In genomic region chr6:125048274-125048673, GRCh38 we compare ENCODE assay signal across 16 cellular contexts.
DNase-seq lines count a peak whose midpoint lies in the region; ATAC-seq, FAIRE-seq and TF ChIP-seq lines count a peak whose summit lies in the region.
"Had no signal": no experiment of that assay in that cellular context is flagged by ENCODE, and none has a peak within 500 bp of the region (broad histone marks: within the 10 kb centered on the region; RNA-seq: fewer than 3 reads in every experiment).

No MANE protein-coding gene starts in this region.

- peaks cover 5% of the 10 kb centered on the region for H3F3A ChIP-seq in smooth muscle cell (ENCODE audit: low read depth)

- DNase-seq in HEK293T (ENCODE audit: extremely low spot score) (no peak), K562 (ENCODE audit: extremely low read depth in 1 of 4, low spot score in 3 of 4) (no peak), smooth muscle cell (lab: John Stamatoyannopoulos, UW; ENCODE audit: unreplicated experiment) (no peak), head of caudate nucleus (no peak)
- DNase-seq in activated naive CD4-positive, alpha-beta T cell (lab: John Stamatoyannopoulos, UW): no peak
- no peak for DNase-seq in stimulated activated CD4-positive, alpha-beta T cell treated with anti-CD3 and anti-CD28 coated beads, Interleukin-4, amount 100 ng/mL, for 24 hours
- DNase-seq: Calu3; CD8-positive, alpha-beta T cell; DMS79 treated with DMSO at 0.1 percent for 48 hours; GF-D8; HCEC 1CT had no signal

- POLR2A ChIA-PET in HEK293T (lab: Yijun Ruan, JAX) (interaction anchor here (1.3 kb wide), 1 partner anchor 85 kb away, joined by 4 read pairs; no protein-coding TSS in a partner anchor), K562 (lab: Yijun Ruan, JAX) (interaction anchor here (0.9 kb wide), 1 partner anchor 18 kb away, joined by 4 read pairs; no protein-coding TSS in a partner anchor)

- H3K9ac ChIP-seq in K562 (ENCODE audit: insufficient read depth in 1 of 2, low read depth in 2 of 2, low read length in 2 of 2): no peak overlapping the region
- peak overlapping the region; percentile 81 for H3K9ac ChIP-seq in smooth muscle cell (ENCODE audit: low read depth)
- H3K9ac ChIP-seq: BLaER1 treated with 17β-estradiol and CSF1 and Interleukin-3, amounts not matched to agents 10 nM and 100 nM had no signal

- TF ChIP-seq POLR2A in K562 (conservative IDR thresholded peaks at IDR 0.05): no peak

- H3K36me3 ChIP-seq in K562 (ENCODE audit: control insufficient read depth, insufficient read depth, low read length) (peaks cover 50% of the 10 kb centered on the region), smooth muscle cell (ENCODE audit: low read depth) (peaks cover 5% of the 10 kb centered on the region)
- H3K36me3 ChIP-seq: BLaER1 treated with 17β-estradiol and CSF1 and Interleukin-3, amounts not matched to agents 10 nM and 100 nM had no signal

- CTCF ChIA-PET in HEK293T (lab: Yijun Ruan, JAX) (no interaction called here), K562 (lab: Yijun Ruan, JAX; ENCODE audit: low intra/inter-chr PET ratio) (no interaction called here)

- H3K79me2 ChIP-seq in K562 (ENCODE audit: control insufficient read depth, insufficient read depth, low read length): peaks cover 8% of the 10 kb centered on the region
- H3K79me2 ChIP-seq in smooth muscle cell (ENCODE audit: low read depth): peaks cover 52% of the 10 kb centered on the region

- H3K27me3 ChIP-seq in K562 (ENCODE audit: control insufficient read depth in 2 of 2, insufficient read depth in 2 of 2, low read length in 2 of 2): no peaks in the 10 kb centered on the region
- no peaks in the 10 kb centered on the region for H3K27me3 ChIP-seq in smooth muscle cell (ENCODE audit: low read depth)
- H3K27me3 ChIP-seq: BLaER1 treated with 17β-estradiol and CSF1 and Interleukin-3, amounts not matched to agents 10 nM and 100 nM had no signal

- no peak for ATAC-seq in K562
- ATAC-seq: CD8-positive, alpha-beta T cell; GM23338; HepG2 had no signal

- intact Hi-C loops in K562 (cut with micrococcal nuclease) (no loop called here), head of caudate nucleus (cut with DNase I) (loop anchor here (10.0 kb wide), 1 partner anchor 83 kb away; the partner anchor contains the start of gene RNF217)

- H2AFZ ChIP-seq in K562 (ENCODE audit: low read depth, low read length) (no peak overlapping the region), smooth muscle cell (ENCODE audit: low read depth) (no peak overlapping the region)
- H2AFZ ChIP-seq: GM23338 had no signal

- H3K4me1 ChIP-seq in K562 (replicated peaks in 1 of 2; ENCODE audit: control insufficient read depth in 2 of 2, insufficient read depth in 2 of 2, low read length in 2 of 2) (peaks cover 4 to 6% of the 10 kb centered on the region in 2 experiments; a peak in 3 of 5 replicates), smooth muscle cell (ENCODE audit: low read depth) (peaks cover 5% of the 10 kb centered on the region)
- H3K4me1 ChIP-seq: BLaER1 treated with 17β-estradiol and CSF1 and Interleukin-3, amounts not matched to agents 10 nM and 100 nM had no signal

- no peak for TF ChIP-seq EP300 in K562 (IDR thresholded peaks at IDR 0.05; ENCODE audit: low read length)

- H3K9me3 ChIP-seq in K562 (replicated peaks; ENCODE audit: control insufficient read depth, insufficient read depth, low read depth, low read length) (no peaks in the 10 kb centered on the region), smooth muscle cell (replicated peaks; ENCODE audit: low read depth) (no peaks in the 10 kb centered on the region)
- H3K9me3 ChIP-seq: BLaER1 treated with 17β-estradiol and CSF1 and Interleukin-3, amounts not matched to agents 10 nM and 100 nM had no signal

- no TSS peak for BruUV-seq in K562 (replicated peaks; lab: Mats Ljungman, UMichigan)

- WGBS in K562 (ENCODE audit: insufficient coverage, low coverage, missing lambda C conversion rate): 53% methylated on average over 2 of the region's 2 CpGs
- WGBS in smooth muscle cell (ENCODE audit: low lambda C conversion rate): 19% methylated on average over 2 of the region's 2 CpGs

- no peak for FAIRE-seq in K562 (lab: Jason Lieb, UNC)
- FAIRE-seq in islet of Langerhans (lab: Jason Lieb, UNC): peak; percentile 38
- FAIRE-seq: H54, HepG2 had no signal

- no peaks in the 10 kb centered on the region for H3K9me1 ChIP-seq in K562 (ENCODE audit: control insufficient read depth, insufficient read depth, low read length)

- no peaks in the 10 kb centered on the region for H4K20me1 ChIP-seq in K562 (replicated peaks; ENCODE audit: control insufficient read depth, insufficient read depth, low read length)
- H4K20me1 ChIP-seq in smooth muscle cell (ENCODE audit: low read depth): peaks cover 17% of the 10 kb centered on the region
- H4K20me1 ChIP-seq: BLaER1 treated with 17β-estradiol and CSF1 and Interleukin-3, amounts not matched to agents 10 nM and 100 nM had no signal

- TF ChIP-seq CTCF in K562 (IDR thresholded peaks at IDR 0.05 in 2 of 3, conservative IDR thresholded peaks at IDR 0.05 in 1 of 3; ENCODE audit: insufficient read depth in 2 of 3, low read depth in 1 of 3, low read length in 3 of 3) (no peak), smooth muscle cell (IDR thresholded peaks at IDR 0.05; ENCODE audit: borderline replicate concordance, insufficient read depth, poor library complexity, severe bottlenecking) (no peak)

- H3K4me2 ChIP-seq in K562 (ENCODE audit: insufficient read depth, low read length): no peak overlapping the region
- H3K4me2 ChIP-seq in smooth muscle cell: peak overlapping the region; percentile 48
- H3K4me2 ChIP-seq: BLaER1 treated with 17β-estradiol and CSF1 and Interleukin-3, amounts not matched to agents 10 nM and 100 nM; GM23338 had no signal

- no peak overlapping the region for H3K4me3 ChIP-seq in K562
- H3K4me3 ChIP-seq in smooth muscle cell: peak overlapping the region; percentile 23
- H3K4me3 ChIP-seq: BLaER1 treated with 17β-estradiol and CSF1 and Interleukin-3, amounts not matched to agents 10 nM and 100 nM; GM23338 had no signal

- no peak overlapping the region for H3K27ac ChIP-seq in K562 (ENCODE audit: extremely low read depth, low read depth, low read length)
- H3K27ac ChIP-seq in smooth muscle cell (ENCODE audit: low read depth): peak overlapping the region; percentile 90
- H3K27ac ChIP-seq: BLaER1 treated with 17β-estradiol and CSF1 and Interleukin-3, amounts not matched to agents 10 nM and 100 nM had no signal

- TF ChIP-seq RAD21 in K562 (CRISPR knock-in tag; conservative IDR thresholded peaks at IDR 0.05 in 1 of 2, IDR thresholded peaks at IDR 0.05 in 1 of 2): no peak

- in situ Hi-C loops in K562 (cut with MboI): no loop called here

TF ChIP-seq in HEK293T, 16 proteins besides CTCF, POLR2A, EP300 and RAD21:
- TF ChIP-seq SP1 (IDR thresholded peaks at IDR 0.05): no peak
- TF ChIP-seq ELF4 (IDR thresholded peaks at IDR 0.05): no peak
- peak; percentile 74 for TF ChIP-seq ZNF384 (IDR thresholded peaks at IDR 0.05)
- TF ChIP-seq SUZ12 (IDR thresholded peaks at IDR 0.05): no peak
- no peak for TF ChIP-seq HDGF (IDR thresholded peaks at IDR 0.05; ENCODE audit: borderline replicate concordance)
- TF ChIP-seq FOXM1 (IDR thresholded peaks at IDR 0.05; ENCODE audit: borderline replicate concordance): no peak
- no peak for TF ChIP-seq FOXK2 (IDR thresholded peaks at IDR 0.05)
- TF ChIP-seq LEF1 (IDR thresholded peaks at IDR 0.05; ENCODE audit: borderline replicate concordance): no peak
- peak; percentile 66 for TF ChIP-seq PKNOX1 (IDR thresholded peaks at IDR 0.05)

TF ChIP-seq in K562, 482 proteins besides CTCF, POLR2A, EP300 and RAD21:
- TF ChIP-seq ZBTB8A (IDR thresholded peaks at IDR 0.05; ENCODE audit: partially characterized antibody): no peak
- no peak for TF ChIP-seq ZSCAN29 (IDR thresholded peaks at IDR 0.05)
- TF ChIP-seq ZNF316 (IDR thresholded peaks at IDR 0.05): 0 out of 2 replicates have a peak, but pooled peaks have one; percentile 6
- TF ChIP-seq ZNF121 (CRISPR knock-in tag; conservative IDR thresholded peaks at IDR 0.05): no peak
